ENCODE assay signal across 15 cellular contexts in the genomic region with DNA sequence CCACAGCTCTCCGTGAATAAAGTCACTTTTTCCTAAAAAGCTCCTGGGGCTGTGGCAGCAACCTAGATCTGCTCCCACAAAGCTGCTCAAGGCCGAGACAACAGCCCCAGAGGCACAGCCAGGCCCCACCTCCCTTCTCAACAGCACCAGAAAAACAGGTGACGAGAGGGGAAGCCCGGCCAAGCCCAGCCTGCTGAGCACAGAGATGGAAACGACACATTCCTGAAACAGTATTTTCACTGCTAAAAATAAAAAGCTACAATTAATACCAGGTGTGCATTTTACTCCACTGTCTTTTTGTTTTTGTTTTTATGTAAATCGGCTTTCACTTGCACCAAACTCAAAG.
DNase-seq lines count a peak whose midpoint lies in the region; ATAC-seq and TF ChIP-seq lines count a peak whose summit lies in the region.
"Had no signal": no experiment of that assay in that cellular context is flagged by ENCODE, and none has a peak within 500 bp of the region (broad histone marks: within the 10 kb centered on the region; RNA-seq: fewer than 3 reads in every experiment).

No MANE protein-coding gene starts in this region.

- ATAC-seq in body of pancreas (peak; percentile 74), heart right ventricle (peak; percentile 70 to 90 (median 80)), sciatic nerve (peak; percentile 80)
- no peak for ATAC-seq in activated CD8-positive, alpha-beta memory T cell treated with anti-CD3 and anti-CD28 coated beads, Interleukin-2, amount 10 ng/mL, durations not matched to agents 7 days and 5 days
- ATAC-seq: stimulated activated naive CD8-positive, alpha-beta T cell treated with anti-CD3 and anti-CD28 coated beads, Interleukin-15, amount 100 ng/mL, for 72 hours had no signal

- no peaks in the 10 kb centered on the region for H3K9me3 ChIP-seq in BLaER1 treated with 17β-estradiol and CSF1 and Interleukin-3, amounts not matched to agents 10 nM and 100 nM (replicated peaks in 1 of 11)
- H3K9me3 ChIP-seq in body of pancreas = no peaks in the 10 kb centered on the region
- no peaks in the 10 kb centered on the region for H3K9me3 ChIP-seq in heart right ventricle
- no peaks in the 10 kb centered on the region for H3K9me3 ChIP-seq in BE2C

- intact Hi-C loops in body of pancreas (cut with DNase I) (no loop called here), heart right ventricle (cut with DNase I) (no loop called here), sciatic nerve (cut with DNase I) (no loop called here)

- H3K9ac ChIP-seq in BLaER1 treated with 17β-estradiol and CSF1 and Interleukin-3, amounts not matched to agents 10 nM and 100 nM = peak overlapping the region in 5 of 11 experiments; percentile 9 to 54 (median 18); a peak in 6 of 22 replicates

- TF ChIP-seq POLR2A in body of pancreas (IDR thresholded peaks at IDR 0.05) = no peak

- H3K9me3 Mint-ChIP-seq in activated CD8-positive, alpha-beta memory T cell treated with anti-CD3 and anti-CD28 coated beads, Interleukin-2, amount 10 ng/mL, durations not matched to agents 7 days and 5 days (ENCODE audit: low read depth) = no peaks in the 10 kb centered on the region
- H3K9me3 Mint-ChIP-seq: nephron; stimulated activated naive CD8-positive, alpha-beta T cell treated with anti-CD3 and anti-CD28 coated beads, Interleukin-15, amount 100 ng/mL, for 72 hours had no signal

- H3K4me3 Mint-ChIP-seq in activated CD8-positive, alpha-beta memory T cell treated with anti-CD3 and anti-CD28 coated beads, Interleukin-2, amount 10 ng/mL, durations not matched to agents 7 days and 5 days = no peak overlapping the region
- H3K4me3 Mint-ChIP-seq: nephron; stimulated activated naive CD8-positive, alpha-beta T cell treated with anti-CD3 and anti-CD28 coated beads, Interleukin-15, amount 100 ng/mL, for 72 hours had no signal

- H3K27ac ChIP-seq in BLaER1 treated with 17β-estradiol and CSF1 and Interleukin-3, amounts not matched to agents 10 nM and 100 nM = peak overlapping the region in 2 of 11 experiments; percentile 14 to 22; a peak in 1 of 22 replicates
- peak overlapping the region in 2 of 4 donors; percentile 38 to 39 for H3K27ac ChIP-seq in body of pancreas
- peak overlapping the region in 8 of 10 donors; percentile 49 to 87 (median 73) for H3K27ac ChIP-seq in heart right ventricle

- H3K4me2 ChIP-seq in BLaER1 treated with 17β-estradiol and CSF1 and Interleukin-3, amounts not matched to agents 10 nM and 100 nM = peak overlapping the region in 9 of 11 experiments; percentile 15 to 61 (median 32); a peak in 16 of 22 replicates

- peaks cover 15 to 96% (median 47%) of the 10 kb centered on the region in 11 experiments; a peak in 16 of 22 replicates for H4K20me1 ChIP-seq in BLaER1 treated with 17β-estradiol and CSF1 and Interleukin-3, amounts not matched to agents 10 nM and 100 nM

- no peak overlapping the region for H3K27ac Mint-ChIP-seq in activated CD8-positive, alpha-beta memory T cell treated with anti-CD3 and anti-CD28 coated beads, Interleukin-2, amount 10 ng/mL, durations not matched to agents 7 days and 5 days

- H3K4me1 ChIP-seq in BLaER1 treated with 17β-estradiol and CSF1 and Interleukin-3, amounts not matched to agents 10 nM and 100 nM = peaks cover 24 to 61% (median 46%) of the 10 kb centered on the region in 10 experiments
- H3K4me1 ChIP-seq in body of pancreas (no peaks in the 10 kb centered on the region), heart right ventricle (peaks cover 9 to 38% (median 28%) of the 10 kb centered on the region in 9 donors), BE2C (no peaks in the 10 kb centered on the region)

- H3K4me1 Mint-ChIP-seq in activated CD8-positive, alpha-beta memory T cell treated with anti-CD3 and anti-CD28 coated beads, Interleukin-2, amount 10 ng/mL, durations not matched to agents 7 days and 5 days = peaks cover 10% of the 10 kb centered on the region

- no peaks in the 10 kb centered on the region for H3K27me3 ChIP-seq in BLaER1 treated with 17β-estradiol and CSF1 and Interleukin-3, amounts not matched to agents 10 nM and 100 nM
- H3K27me3 ChIP-seq in body of pancreas = no peaks in the 10 kb centered on the region
- H3K27me3 ChIP-seq in heart right ventricle = no peaks in the 10 kb centered on the region
- no peaks in the 10 kb centered on the region for H3K27me3 ChIP-seq in BE2C

- peaks cover 6 to 50% (median 22%) of the 10 kb centered on the region in 11 experiments; a peak in 19 of 22 replicates for H3K36me3 ChIP-seq in BLaER1 treated with 17β-estradiol and CSF1 and Interleukin-3, amounts not matched to agents 10 nM and 100 nM
- H3K36me3 ChIP-seq in body of pancreas (replicated peaks in 1 of 2; ENCODE audit: insufficient read depth in 1 of 2, low read depth in 2 of 2) = no peaks in the 10 kb centered on the region
- peaks cover 0 to 19% (median 5%) of the 10 kb centered on the region in 9 donors for H3K36me3 ChIP-seq in heart right ventricle
- peaks cover 8% of the 10 kb centered on the region for H3K36me3 ChIP-seq in BE2C

- H3K27me3 Mint-ChIP-seq in activated CD8-positive, alpha-beta memory T cell treated with anti-CD3 and anti-CD28 coated beads, Interleukin-2, amount 10 ng/mL, durations not matched to agents 7 days and 5 days = no peaks in the 10 kb centered on the region
- H3K27me3 Mint-ChIP-seq: stimulated activated naive CD8-positive, alpha-beta T cell treated with anti-CD3 and anti-CD28 coated beads, Interleukin-15, amount 100 ng/mL, for 72 hours had no signal

- CTCF ChIA-PET in activated CD8-positive, alpha-beta memory T cell treated with anti-CD3 and anti-CD28 coated beads, Interleukin-2, amount 10 ng/mL, durations not matched to agents 7 days and 5 days (lab: Charles Lee) = no interaction called here

- no peak overlapping the region for H3K4me3 ChIP-seq in BLaER1 treated with 17β-estradiol and CSF1 and Interleukin-3, amounts not matched to agents 10 nM and 100 nM
- no peak overlapping the region for H3K4me3 ChIP-seq in body of pancreas
- peak overlapping the region in 5 of 10 donors; percentile 6 to 22 (median 14) for H3K4me3 ChIP-seq in heart right ventricle
- H3K4me3 ChIP-seq in BE2C (ENCODE audit: low read depth, low read length) = no peak overlapping the region
- H3K4me3 ChIP-seq: skin epidermis had no signal

- WGBS in body of pancreas, 2 donors = 54 to 60% methylated on average over 6 of the region's 6 CpGs
- 37 to 45% methylated on average over 6 of the region's 6 CpGs for WGBS in heart right ventricle, 2 donors

- TF ChIP-seq CTCF in body of pancreas (IDR thresholded peaks at IDR 0.05) (no peak), heart right ventricle (IDR thresholded peaks at IDR 0.05) (no peak), BE2C (IDR thresholded peaks at IDR 0.05; ENCODE audit: low read depth, low read length) (no peak)

- no peaks in the 10 kb centered on the region for H3K36me3 Mint-ChIP-seq in activated CD8-positive, alpha-beta memory T cell treated with anti-CD3 and anti-CD28 coated beads, Interleukin-2, amount 10 ng/mL, durations not matched to agents 7 days and 5 days

- DNase-seq in body of pancreas = peak in 3 of 4 donors; percentile 31 to 45 (median 34)
- peak in 1 of 2 donors; percentile 56 for DNase-seq in heart right ventricle
- DNase-seq in sciatic nerve (ENCODE audit: low spot score) = peak; percentile 81
- no peak for DNase-seq in activated CD8-positive, alpha-beta memory T cell treated with anti-CD3 and anti-CD28 coated beads, Interleukin-2, amount 10 ng/mL, durations not matched to agents 7 days and 5 days
- no peak for DNase-seq in activated T-cell treated with anti-CD3 and anti-CD28 coated beads for 4 hours
- no peak for DNase-seq in NCI-H1930 (lab: John Stamatoyannopoulos, UW)
- DNase-seq in BE2C = no peak
- DNase-seq: activated gamma-delta T cell; hippocampal formation; NCI-H2171; SIG-M5; stimulated activated naive CD8-positive, alpha-beta T cell treated with anti-CD3 and anti-CD28 coated beads, Interleukin-15, amount 100 ng/mL, for 72 hours had no signal

Comparison
In these comparisons a context has a peak if more than half of its experiments do, and no peak if none do; other contexts are left out.
1. DNase-seq: peak in body of pancreas (3 of 4) and sciatic nerve (single experiment); none in activated CD8-positive, alpha-beta memory T cell treated with anti-CD3 and anti-CD28 coated beads, Interleukin-2, amount 10 ng/mL, durations not matched to agents 7 days and 5 days (single experiment), activated T-cell treated with anti-CD3 and anti-CD28 coated beads for 4 hours (single experiment), NCI-H1930 (0 of 2) and BE2C (single experiment).